13 cellular contexts compared by ENCODE assay signal in genomic region chr2:207312006-207312356, GRCh38.
DNase-seq lines count a peak whose midpoint lies in the region; ATAC-seq and TF ChIP-seq lines count a peak whose summit lies in the region.
"Had no signal": no experiment of that assay in that cellular context is flagged by ENCODE, and none has a peak within 500 bp of the region (broad histone marks: within the 10 kb centered on the region; RNA-seq: fewer than 3 reads in every experiment).

No MANE protein-coding gene starts in this region.

- peak overlapping the region; percentile 74 for H3K27ac Mint-ChIP-seq in MCF 10A (ENCODE audit: low read depth, unreplicated experiment)
- H3K27ac Mint-ChIP-seq in activated T-helper 2 cell treated with anti-CD3 and anti-CD28 coated beads, Interferon-gamma antibody, Interleukin-2, Interleukin-4, amounts not matched to agents 10 μg/mL and 5 μg/mL and 100 μg/mL, durations not matched to agents 14 hours and 24 hours and 36 hours, result peak overlapping the region; percentile 68
- H3K27ac Mint-ChIP-seq in stimulated activated naive CD8-positive, alpha-beta T cell treated with anti-CD3 and anti-CD28 coated beads, Interleukin-15, amount 100 ng/mL, for 72 hours, result peak overlapping the region; percentile 54 to 87
- H3K27ac Mint-ChIP-seq: memory B cell had no signal

- no peak overlapping the region for H3K4me3 Mint-ChIP-seq in MCF 10A (ENCODE audit: unreplicated experiment)
- no peak overlapping the region for H3K4me3 Mint-ChIP-seq in activated T-helper 2 cell treated with anti-CD3 and anti-CD28 coated beads, Interferon-gamma antibody, Interleukin-2, Interleukin-4, amounts not matched to agents 10 μg/mL and 5 μg/mL and 100 μg/mL, durations not matched to agents 14 hours and 24 hours and 36 hours (ENCODE audit: low read depth)
- H3K4me3 Mint-ChIP-seq in stimulated activated naive CD8-positive, alpha-beta T cell treated with anti-CD3 and anti-CD28 coated beads, Interleukin-15, amount 100 ng/mL, for 72 hours, result peak overlapping the region in 1 of 2 donors; percentile 47
- H3K4me3 Mint-ChIP-seq: memory B cell had no signal

- CTCF ChIA-PET in MCF 10A (lab: Yijun Ruan, JAX), result interaction anchor here (0.5 to 1.0 kb wide), 3 partner anchors 14 to 41 kb away, joined by 3 to 7 read pairs (median 3); no protein-coding TSS in a partner anchor

- H3K36me3 Mint-ChIP-seq in MCF 10A (ENCODE audit: insufficient read depth, unreplicated experiment), result peaks cover 4% of the 10 kb centered on the region
- no peaks in the 10 kb centered on the region for H3K36me3 Mint-ChIP-seq in activated T-helper 2 cell treated with anti-CD3 and anti-CD28 coated beads, Interferon-gamma antibody, Interleukin-2, Interleukin-4, amounts not matched to agents 10 μg/mL and 5 μg/mL and 100 μg/mL, durations not matched to agents 14 hours and 24 hours and 36 hours (ENCODE audit: low read depth)
- H3K36me3 Mint-ChIP-seq: memory B cell had no signal

- H3K27me3 ChIP-seq in breast epithelium (no peaks in the 10 kb centered on the region), foreskin keratinocyte (no peaks in the 10 kb centered on the region), Peyer's patch (no peaks in the 10 kb centered on the region)
- H3K27me3 ChIP-seq: body of pancreas, esophagus muscularis mucosa, heart left ventricle had no signal

- intact Hi-C loops in MCF 10A (cut with micrococcal nuclease) (loop anchor here (5.0 kb wide), 1 partner anchor 75 kb away; no protein-coding TSS in a partner anchor), breast epithelium (cut with DNase I; ENCODE audit: low total_unique reads) (no loop called here)
- intact Hi-C loops in activated T-helper 2 cell treated with anti-CD3 and anti-CD28 coated beads, Interferon-gamma antibody, Interleukin-2, Interleukin-4, amounts not matched to agents 10 μg/mL and 5 μg/mL and 100 μg/mL, durations not matched to agents 14 hours and 24 hours and 36 hours (cut with micrococcal nuclease), result no loop called here

- POLR2A ChIA-PET in MCF 10A (lab: Yijun Ruan, JAX), result interaction anchor here (1.2 to 2.1 kb wide), 2 partner anchors 22 to 53 kb away, joined by 4 to 9 read pairs; no protein-coding TSS in a partner anchor

- H3K9me3 ChIP-seq in breast epithelium, result no peaks in the 10 kb centered on the region
- H3K9me3 ChIP-seq in Peyer's patch, result no peaks in the 10 kb centered on the region
- H3K9me3 ChIP-seq: body of pancreas, esophagus muscularis mucosa, heart left ventricle had no signal

- ATAC-seq in foreskin keratinocyte (no peak), GM18909 (IDR thresholded peaks at IDR 0.05; ENCODE audit: poor library complexity, unreplicated experiment) (no peak)
- no peak for ATAC-seq in stimulated activated naive CD8-positive, alpha-beta T cell treated with anti-CD3 and anti-CD28 coated beads, Interleukin-15, amount 100 ng/mL, for 72 hours

- TF ChIP-seq POLR2A in breast epithelium (IDR thresholded peaks at IDR 0.05) (no peak), Peyer's patch (IDR thresholded peaks at IDR 0.05) (no peak)

- BruUV-seq in MCF 10A (replicated peaks; lab: Mats Ljungman, UMichigan), result TSS peak; percentile 98

- no peaks in the 10 kb centered on the region for H3K4me1 ChIP-seq in breast epithelium
- peaks cover 26% of the 10 kb centered on the region for H3K4me1 ChIP-seq in foreskin keratinocyte
- peaks cover 0 to 6% (median 0%) of the 10 kb centered on the region in 4 donors for H3K4me1 ChIP-seq in Peyer's patch
- H3K4me1 ChIP-seq: body of pancreas had no signal

- H3K4me3 ChIP-seq in breast epithelium (no peak overlapping the region), Peyer's patch (no peak overlapping the region)
- H3K4me3 ChIP-seq: body of pancreas, esophagus muscularis mucosa, heart left ventricle had no signal

- peaks cover 32% of the 10 kb centered on the region for H3K4me1 Mint-ChIP-seq in MCF 10A (ENCODE audit: insufficient read depth, unreplicated experiment)
- H3K4me1 Mint-ChIP-seq in activated T-helper 2 cell treated with anti-CD3 and anti-CD28 coated beads, Interferon-gamma antibody, Interleukin-2, Interleukin-4, amounts not matched to agents 10 μg/mL and 5 μg/mL and 100 μg/mL, durations not matched to agents 14 hours and 24 hours and 36 hours (ENCODE audit: low read depth), result peaks cover 58% of the 10 kb centered on the region
- peaks cover 25% of the 10 kb centered on the region for H3K4me1 Mint-ChIP-seq in stimulated activated naive CD8-positive, alpha-beta T cell treated with anti-CD3 and anti-CD28 coated beads, Interleukin-15, amount 100 ng/mL, for 72 hours
- H3K4me1 Mint-ChIP-seq: memory B cell had no signal

- no peaks in the 10 kb centered on the region for H3K36me3 ChIP-seq in breast epithelium
- no peaks in the 10 kb centered on the region for H3K36me3 ChIP-seq in Peyer's patch
- H3K36me3 ChIP-seq: esophagus muscularis mucosa, heart left ventricle had no signal

- DNase-seq in MCF 10A (ENCODE audit: unreplicated experiment), result no peak
- no peak for DNase-seq in breast epithelium (ENCODE audit: low spot score in 2 of 2)
- no peak for DNase-seq in activated T-helper 2 cell treated with anti-CD3 and anti-CD28 coated beads, Interferon-gamma antibody, Interleukin-2, Interleukin-4, amounts not matched to agents 10 μg/mL and 5 μg/mL and 100 μg/mL, durations not matched to agents 14 hours and 24 hours and 36 hours (ENCODE audit: low spot score)
- no peak for DNase-seq in foreskin keratinocyte
- DNase-seq in stimulated activated naive CD8-positive, alpha-beta T cell treated with anti-CD3 and anti-CD28 coated beads, Interleukin-15, amount 100 ng/mL, for 72 hours, result no peak
- DNase-seq in NK-92 (lab: John Stamatoyannopoulos, UW; ENCODE audit: unreplicated experiment), result no peak
- no peak for DNase-seq in Peyer's patch
- DNase-seq: activated gamma-delta T cell had no signal

- H3K9me3 Mint-ChIP-seq in MCF 10A (ENCODE audit: unreplicated experiment), result no peaks in the 10 kb centered on the region
- no peaks in the 10 kb centered on the region for H3K9me3 Mint-ChIP-seq in activated T-helper 2 cell treated with anti-CD3 and anti-CD28 coated beads, Interferon-gamma antibody, Interleukin-2, Interleukin-4, amounts not matched to agents 10 μg/mL and 5 μg/mL and 100 μg/mL, durations not matched to agents 14 hours and 24 hours and 36 hours
- peaks cover 0 to 4% of the 10 kb centered on the region in 2 donors for H3K9me3 Mint-ChIP-seq in stimulated activated naive CD8-positive, alpha-beta T cell treated with anti-CD3 and anti-CD28 coated beads, Interleukin-15, amount 100 ng/mL, for 72 hours
- H3K9me3 Mint-ChIP-seq: memory B cell had no signal

- no peak for TF ChIP-seq CTCF in MCF 10A (IDR thresholded peaks at IDR 0.05; ENCODE audit: unreplicated experiment)
- TF ChIP-seq CTCF in breast epithelium (IDR thresholded peaks at IDR 0.05), result no peak
- TF ChIP-seq CTCF in foreskin keratinocyte (conservative IDR thresholded peaks at IDR 0.05), result no peak
- no peak for TF ChIP-seq CTCF in Peyer's patch (IDR thresholded peaks at IDR 0.05)

- H3K27ac ChIP-seq in breast epithelium (peak overlapping the region in 1 of 2 donors; percentile 61), foreskin keratinocyte (peak overlapping the region; percentile 92), Peyer's patch (peak overlapping the region in 1 of 4 donors; percentile 64)

- H3K27me3 Mint-ChIP-seq in MCF 10A (ENCODE audit: insufficient read depth, unreplicated experiment), result no peaks in the 10 kb centered on the region
- H3K27me3 Mint-ChIP-seq in activated T-helper 2 cell treated with anti-CD3 and anti-CD28 coated beads, Interferon-gamma antibody, Interleukin-2, Interleukin-4, amounts not matched to agents 10 μg/mL and 5 μg/mL and 100 μg/mL, durations not matched to agents 14 hours and 24 hours and 36 hours (ENCODE audit: low read depth), result no peaks in the 10 kb centered on the region
- no peaks in the 10 kb centered on the region for H3K27me3 Mint-ChIP-seq in stimulated activated naive CD8-positive, alpha-beta T cell treated with anti-CD3 and anti-CD28 coated beads, Interleukin-15, amount 100 ng/mL, for 72 hours
- H3K27me3 Mint-ChIP-seq: memory B cell had no signal
